19 cellular contexts compared by ENCODE assay signal in the genomic region with DNA sequence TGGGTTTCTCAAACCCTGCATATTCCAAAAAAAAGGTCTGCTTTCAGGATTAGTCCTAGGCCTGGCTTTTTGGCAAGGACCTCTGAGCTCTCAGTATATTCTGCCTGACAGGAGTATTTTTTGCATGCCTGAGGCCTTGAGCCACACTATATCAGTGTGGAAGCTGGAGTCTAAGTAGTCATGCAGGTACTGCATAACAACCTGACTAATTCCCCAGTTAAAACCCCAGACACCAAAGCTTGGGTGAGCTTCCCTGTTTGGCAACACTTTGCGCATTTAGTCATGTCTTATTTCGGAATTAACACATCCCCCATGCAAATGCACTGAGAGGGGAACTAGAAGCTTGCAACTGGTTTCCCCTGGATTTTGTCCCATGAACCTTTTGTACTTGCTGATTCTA.
"Had no signal": no experiment of that assay in that cellular context is flagged by ENCODE, and none has a peak within 500 bp of the region (broad histone marks: within the 10 kb centered on the region; RNA-seq: fewer than 3 reads in every experiment).

No MANE protein-coding gene starts in this region.

- ATAC-seq: gastrocnemius medialis; heart left ventricle; natural killer cell; stimulated activated naive B cell treated with anti-CD40 and anti-IgM and Interleukin-4, amounts not matched to agents 10 μg/mL and 1 μg/mL and 100 μg/mL, for 72 hours had no signal

- H3K4me1 Mint-ChIP-seq: activated naive CD8-positive, alpha-beta T cell treated with anti-CD3 and anti-CD28 coated beads for 36 hours; brain; natural killer cell; stimulated activated naive B cell treated with anti-CD40 and anti-IgM and Interleukin-4, amounts not matched to agents 10 μg/mL and 1 μg/mL and 100 μg/mL, for 72 hours had no signal

- H3K36me3 ChIP-seq: gastrocnemius medialis, heart left ventricle, right atrium auricular region, tibial artery, vagina had no signal

- H3K4me1 ChIP-seq: gastrocnemius medialis, heart left ventricle, right atrium auricular region, vagina had no signal

- DNase-seq: activated CD4-positive, alpha-beta T cell treated with anti-CD3 and anti-CD28 coated beads for 48 hours; activated CD8-positive, alpha-beta memory T cell treated with anti-CD3 and anti-CD28 coated beads for 24 hours; activated naive CD8-positive, alpha-beta T cell treated with anti-CD3 and anti-CD28 coated beads for 36 hours; cerebellar nuclear complex; effector memory CD4-positive, alpha-beta T cell; gastrocnemius medialis; heart left ventricle; natural killer cell; stimulated activated CD4-positive, alpha-beta T cell treated with anti-CD3 and anti-CD28 coated beads, Interleukin-15, amount 100 ng/mL, for 24 hours; stimulated activated CD4-positive, alpha-beta T cell treated with anti-CD3 and anti-CD28 coated beads, Interleukin-4, amount 100 ng/mL, for 1 hour; stimulated activated naive B cell treated with anti-CD40 and anti-IgM and Interleukin-4, amounts not matched to agents 10 μg/mL and 1 μg/mL and 100 μg/mL, for 72 hours; tibial artery had no signal

- H3K9me3 ChIP-seq: gastrocnemius medialis, right atrium auricular region, vagina had no signal

- H3K36me3 Mint-ChIP-seq: activated naive CD8-positive, alpha-beta T cell treated with anti-CD3 and anti-CD28 coated beads for 36 hours; brain; natural killer cell had no signal

- H3K27ac Mint-ChIP-seq: activated naive CD8-positive, alpha-beta T cell treated with anti-CD3 and anti-CD28 coated beads for 36 hours; activated T-helper 1 cell treated with anti-CD3 and anti-CD28 coated beads, Interleukin-12 subunit alpha, Interleukin-12 subunit beta, Interleukin-2, Interleukin-4 antibody, amounts not matched to agents 30 ng/mL and 10 ng/mL and 1 ng/mL, durations not matched to agents 14 hours and 24 hours and 36 hours; brain; natural killer cell; progenitor cell of endocrine pancreas; stimulated activated naive B cell treated with anti-CD40 and anti-IgM and Interleukin-4, amounts not matched to agents 10 μg/mL and 1 μg/mL and 100 μg/mL, for 72 hours; T-helper 1 cell treated with Interleukin-12 subunit alpha and Interleukin-12 subunit beta and Interleukin-4 antibody, amounts not matched to agents 30 μg/mL and 1 μg/mL, for 36 hours had no signal

- H3K27ac ChIP-seq: gastrocnemius medialis, heart left ventricle, right atrium auricular region, vagina had no signal

- H3K9me3 Mint-ChIP-seq: activated T-helper 1 cell treated with anti-CD3 and anti-CD28 coated beads, Interleukin-12 subunit alpha, Interleukin-12 subunit beta, Interleukin-2, Interleukin-4 antibody, amounts not matched to agents 30 ng/mL and 10 ng/mL and 1 ng/mL, durations not matched to agents 14 hours and 24 hours and 36 hours had no signal

- H3K4me3 ChIP-seq: gastrocnemius medialis, heart left ventricle, lung, right atrium auricular region, tibial artery, vagina had no signal

- H3K27me3 ChIP-seq: gastrocnemius medialis, heart left ventricle, right atrium auricular region, tibial artery, vagina had no signal

- H3K4me3 Mint-ChIP-seq: activated naive CD8-positive, alpha-beta T cell treated with anti-CD3 and anti-CD28 coated beads for 36 hours; activated T-helper 1 cell treated with anti-CD3 and anti-CD28 coated beads, Interleukin-12 subunit alpha, Interleukin-12 subunit beta, Interleukin-2, Interleukin-4 antibody, amounts not matched to agents 30 ng/mL and 10 ng/mL and 1 ng/mL, durations not matched to agents 14 hours and 24 hours and 36 hours; brain; natural killer cell; stimulated activated naive B cell treated with anti-CD40 and anti-IgM and Interleukin-4, amounts not matched to agents 10 μg/mL and 1 μg/mL and 100 μg/mL, for 72 hours; T-helper 1 cell treated with Interleukin-12 subunit alpha and Interleukin-12 subunit beta and Interleukin-4 antibody, amounts not matched to agents 30 μg/mL and 1 μg/mL, for 36 hours had no signal

- H3K27me3 Mint-ChIP-seq: activated naive CD8-positive, alpha-beta T cell treated with anti-CD3 and anti-CD28 coated beads for 36 hours; progenitor cell of endocrine pancreas; stimulated activated naive B cell treated with anti-CD40 and anti-IgM and Interleukin-4, amounts not matched to agents 10 μg/mL and 1 μg/mL and 100 μg/mL, for 72 hours had no signal
